Comparison of ENCODE assay signal across 8 cellular contexts in genomic region chr17:81711814-81712467, GRCh38. TPM values are rescaled to one million over a fixed set of nuclear protein-coding genes. Genes with fewer than 3 reads are reported as not detected.
DNase-seq lines count a peak whose midpoint lies in the region; ATAC-seq lines count a peak whose summit lies in the region.

SLC25A10 (plus strand) TSS chr17:81712284; CDS start chr17:81712427, 143 bp downstream.

- H3K27me3 ChIP-seq in layer of hippocampus (ENCODE audit: control insufficient read depth, insufficient read depth, low read length): no peaks in the 10 kb centered on the region

- peak; percentile 77 for DNase-seq in SIG-M5 treated with dmso at 0.1 percent for 504 hours (lab: John Stamatoyannopoulos, UW; ENCODE audit: unreplicated experiment)
- DNase-seq in SIG-M5 (lab: John Stamatoyannopoulos, UW): no peak
- peak; percentile 45 for DNase-seq in NCI-H446 treated with DMSO at 0.1 percent for 48 hours (lab: John Stamatoyannopoulos, UW)
- peak; percentile 68 for DNase-seq in activated CD4-positive, alpha-beta T cell treated with anti-CD3 and anti-CD28 coated beads for 1 hour
- DNase-seq in cerebellum (ENCODE audit: low spot score): peak; percentile 92
- peak; percentile 75 to 79 for DNase-seq in stimulated activated CD4-positive, alpha-beta T cell treated with anti-CD3 and anti-CD28 coated beads, Interleukin-15, amount 100 ng/mL, for 48 hours (ENCODE audit: low read depth in 2 of 2)

- H3K27ac ChIP-seq in layer of hippocampus (ENCODE audit: low read depth, low read length): peak within 1 kb of the TSS; percentile 46

- ATAC-seq in HG03108 (IDR thresholded peaks at IDR 0.05; ENCODE audit: unreplicated experiment): peak; percentile 45

RNA-seq across cellular contexts. Expression of gene SLC25A10, which starts in this region (rescaled TPM):
- 11.2 TPM for total RNA-seq in cerebellum
